Comparison of ENCODE assay signal across 10 cellular contexts in genomic region chr15:74626752-74627692, GRCh38. TPM values are rescaled to one million over a fixed set of nuclear protein-coding genes. Genes with fewer than 3 reads are reported as not detected.
DNase-seq lines count a peak whose midpoint lies in the region; ATAC-seq and TF ChIP-seq lines count a peak whose summit lies in the region.
"Had no signal": no experiment of that assay in that cellular context is flagged by ENCODE, and none has a peak within 500 bp of the region (broad histone marks: within the 10 kb centered on the region; RNA-seq: fewer than 3 reads in every experiment).

No MANE protein-coding gene starts in this region.

- BruUV-seq in Calu3 (replicated peaks; lab: Mats Ljungman, UMichigan), result no TSS peak

- H3K27ac Mint-ChIP-seq in memory B cell (peak overlapping the region; percentile 63), Calu3 (ENCODE audit: unreplicated experiment) (no peak overlapping the region)

- DNase-seq in MV-4-11 (lab: John Stamatoyannopoulos, UW) (peak; percentile 65), memory B cell (ENCODE audit: low spot score in 2 of 2) (peak; percentile 38 to 52), glomerular visceral epithelial cell (ENCODE audit: extremely low spot score) (no peak), NCI-H2029 (lab: John Stamatoyannopoulos, UW) (no peak), Calu3 (no peak), NCI-H524 (lab: John Stamatoyannopoulos, UW) (no peak)
- DNase-seq: GOT3, NCI-H526 treated with DMSO at 0.1 percent for 48 hours had no signal

- H3K27me3 Mint-ChIP-seq in memory B cell (no peaks in the 10 kb centered on the region), Calu3 (ENCODE audit: unreplicated experiment) (no peaks in the 10 kb centered on the region)

- H3K4me1 Mint-ChIP-seq in memory B cell, result peaks cover 38% of the 10 kb centered on the region
- H3K4me1 Mint-ChIP-seq in Calu3 (ENCODE audit: low read depth, unreplicated experiment), result no peaks in the 10 kb centered on the region

- intact Hi-C loops in Calu3 (cut with micrococcal nuclease; ENCODE audit: unreplicated experiment), result no loop called here

- H3K9me3 Mint-ChIP-seq in memory B cell, result no peaks in the 10 kb centered on the region
- no peaks in the 10 kb centered on the region for H3K9me3 Mint-ChIP-seq in Calu3 (ENCODE audit: low read depth, unreplicated experiment)

- peak overlapping the region; percentile 72 for H3K4me3 Mint-ChIP-seq in memory B cell
- no peak overlapping the region for H3K4me3 Mint-ChIP-seq in Calu3 (ENCODE audit: low read depth, unreplicated experiment)

- peak; percentile 45 for ATAC-seq in GM18858 (IDR thresholded peaks at IDR 0.05; ENCODE audit: unreplicated experiment)
- peak; percentile 64 for ATAC-seq in GM21515 (IDR thresholded peaks at IDR 0.05; ENCODE audit: unreplicated experiment)
- peak; percentile 78 for ATAC-seq in memory B cell (ENCODE audit: low read depth)

- H3K36me3 Mint-ChIP-seq in memory B cell (peaks cover 25% of the 10 kb centered on the region), Calu3 (ENCODE audit: insufficient read depth, unreplicated experiment) (peaks cover 88% of the 10 kb centered on the region)

- TF ChIP-seq CTCF in Calu3 (IDR thresholded peaks at IDR 0.05; ENCODE audit: unreplicated experiment), result no peak

- CTCF ChIA-PET in Calu3 (lab: Charles Lee), result interaction anchor here (0.7 to 0.9 kb wide), 2 partner anchors 11 to 141 kb away, joined by 3 to 5 read pairs; no protein-coding TSS in a partner anchor

RNA-seq across cellular contexts. Expression of gene CLK3, which starts 11.4 kb away (rescaled TPM):
- total RNA-seq in Calu3 (2022), result 89.2 and 93.5 TPM in 2 replicates

Comparison
In these comparisons a context has a peak if more than half of its experiments do, and no peak if none do; other contexts are left out.
1. DNase-seq: peak in MV-4-11 (single experiment) and memory B cell (2 of 2); none in glomerular visceral epithelial cell (single experiment), NCI-H2029 (single experiment), Calu3 (single experiment) and NCI-H524 (0 of 2).
2. Peak in every context shown above with its lines, with median percentiles within 50 percentile points of each other: ATAC-seq.